In genomic region chr3:133845127-133845526, GRCh38 we compare ENCODE assay signal across 27 cellular contexts. TPM values are rescaled to one million over a fixed set of nuclear protein-coding genes. Genes with fewer than 3 reads are reported as not detected.
DNase-seq lines count a peak whose midpoint lies in the region; ATAC-seq, FAIRE-seq and TF ChIP-seq lines count a peak whose summit lies in the region.
"Had no signal": no experiment of that assay in that cellular context is flagged by ENCODE, and none has a peak within 500 bp of the region (broad histone marks: within the 10 kb centered on the region; RNA-seq: fewer than 3 reads in every experiment).

No MANE protein-coding gene starts in this region.

- no peak for TF ChIP-seq POLR2A in sigmoid colon (IDR thresholded peaks at IDR 0.05)
- no peak for TF ChIP-seq POLR2A in gastrocnemius medialis (IDR thresholded peaks at IDR 0.05)

- H3K27ac ChIP-seq in kidney (ENCODE audit: low read depth in 2 of 2, low read length in 2 of 2) (no peak overlapping the region), sigmoid colon (no peak overlapping the region), gastrocnemius medialis (peak overlapping the region in 2 of 4 donors; percentile 41 to 52)
- H3K27ac ChIP-seq: A549; BLaER1 treated with 17β-estradiol and CSF1 and Interleukin-3, amounts not matched to agents 10 nM and 100 nM; GM23248 had no signal

- no peak for ATAC-seq in gastrocnemius medialis
- ATAC-seq in T-cell (replicated peaks in 1 of 4): no peak
- ATAC-seq: A549, GM12878, HCT116 had no signal

- no peak for FAIRE-seq in kidney (lab: Jason Lieb, UNC)
- FAIRE-seq: A549, D721Med, GM12878, GM18507, H1 had no signal

- TF ChIP-seq CTCF in kidney (IDR thresholded peaks at IDR 0.05; ENCODE audit: borderline replicate concordance, extremely low read depth, insufficient read depth) (no peak), sigmoid colon (IDR thresholded peaks at IDR 0.05) (no peak), GM13977 (IDR thresholded peaks at IDR 0.05; ENCODE audit: extremely low read depth, insufficient read depth, missing control alignments) (no peak), gastrocnemius medialis (IDR thresholded peaks at IDR 0.05 in 4 of 5, conservative IDR thresholded peaks at IDR 0.05 in 1 of 5) (no peak)

- H3K9me3 Mint-ChIP-seq in T-cell: peaks cover 0 to 1% (median 0%) of the 10 kb centered on the region in 3 donors
- H3K9me3 Mint-ChIP-seq: CD4-positive, alpha-beta T cell; CD8-positive, alpha-beta memory T cell; H9 had no signal

- TF ChIP-seq EP300 in sigmoid colon (IDR thresholded peaks at IDR 0.05): no peak

- in situ Hi-C loops in GM13977 (cut with MboI; ENCODE audit: low pct_unique_long_range_greater_than_20kb, low sequenced_read_pairs, unreplicated experiment) (no loop called here), gastrocnemius medialis (cut with MboI; ENCODE audit: low sequenced_read_pairs in 4 of 4) (no loop called here)

- no peaks in the 10 kb centered on the region for H3K36me3 Mint-ChIP-seq in T-cell
- H3K36me3 Mint-ChIP-seq: CD14-positive monocyte; CD8-positive, alpha-beta memory T cell had no signal

- H3K4me3 ChIP-seq in kidney (ENCODE audit: low read length in 2 of 2) (no peak overlapping the region), sigmoid colon (no peak overlapping the region), gastrocnemius medialis (no peak overlapping the region)
- H3K4me3 ChIP-seq: A549; BLaER1 treated with 17β-estradiol and CSF1 and Interleukin-3, amounts not matched to agents 10 nM and 100 nM; GM12878; GM23248 had no signal

- H3K4me1 Mint-ChIP-seq in T-cell: no peaks in the 10 kb centered on the region
- H3K4me1 Mint-ChIP-seq: CD14-positive monocyte; CD8-positive, alpha-beta memory T cell had no signal

- POLR2A ChIA-PET in T-cell (lab: Charles Lee): no interaction called here

- H3K9ac ChIP-seq in kidney (ENCODE audit: low read length in 2 of 2): no peak overlapping the region
- H3K9ac ChIP-seq: BLaER1 treated with 17β-estradiol and CSF1 and Interleukin-3, amounts not matched to agents 10 nM and 100 nM; GM23248 had no signal

- DNase-seq in NCI-H524 (lab: John Stamatoyannopoulos, UW) (peak; percentile 92 to 96), NCI-H82 (lab: John Stamatoyannopoulos, UW) (peak; percentile 90), kidney (peak; percentile 4), sigmoid colon (peak; percentile 15), GM13977 (ENCODE audit: low spot score) (no peak), gastrocnemius medialis (no peak), T-cell (no peak)
- DNase-seq: 8988T; ACHN; AML-193; BE2C; CD4-positive, alpha-beta T cell; CD8-positive, alpha-beta memory T cell; DMS 273 treated with DMSO at 0.1 percent for 48 hours; DMS79; EL; GDM1; GM23248; H9 had no signal

- H3K27ac Mint-ChIP-seq in T-cell: no peak overlapping the region
- H3K27ac Mint-ChIP-seq: CD14-positive monocyte; CD4-positive, alpha-beta T cell; CD8-positive, alpha-beta memory T cell; H9 had no signal

- no peaks in the 10 kb centered on the region for H3K9me3 ChIP-seq in kidney (ENCODE audit: control insufficient read depth in 1 of 2, low read length in 2 of 2)
- no peaks in the 10 kb centered on the region for H3K9me3 ChIP-seq in sigmoid colon
- H3K9me3 ChIP-seq in gastrocnemius medialis: no peaks in the 10 kb centered on the region
- H3K9me3 ChIP-seq: A549, BE2C had no signal

- H3K4me3 Mint-ChIP-seq in T-cell: no peak overlapping the region
- H3K4me3 Mint-ChIP-seq: CD14-positive monocyte; CD4-positive, alpha-beta T cell; CD8-positive, alpha-beta memory T cell; H9 had no signal

- H3K4me1 ChIP-seq in kidney (ENCODE audit: control insufficient read depth in 1 of 2, insufficient read depth in 1 of 2, low read depth in 1 of 2, low read length in 2 of 2) (no peaks in the 10 kb centered on the region), sigmoid colon (no peaks in the 10 kb centered on the region), gastrocnemius medialis (no peaks in the 10 kb centered on the region)
- H3K4me1 ChIP-seq: A549; BE2C; BLaER1 treated with 17β-estradiol and CSF1 and Interleukin-3, amounts not matched to agents 10 nM and 100 nM had no signal

- 92 to 93% methylated on average over 4 of the region's 4 CpGs for WGBS in sigmoid colon, 2 donors

- CTCF ChIA-PET in T-cell (lab: Charles Lee): interaction anchor here in 1 of 2 donors (0.5 kb wide), 1 partner anchor 647 kb away, joined by 6 read pairs; no protein-coding TSS in a partner anchor

- H3K36me3 ChIP-seq in kidney (ENCODE audit: control insufficient read depth in 1 of 2, insufficient read depth in 2 of 2, low read length in 2 of 2) (no peaks in the 10 kb centered on the region), sigmoid colon (no peaks in the 10 kb centered on the region), gastrocnemius medialis (no peaks in the 10 kb centered on the region)
- H3K36me3 ChIP-seq: BE2C; BLaER1 treated with 17β-estradiol and CSF1 and Interleukin-3, amounts not matched to agents 10 nM and 100 nM had no signal

- H3K27me3 ChIP-seq in sigmoid colon (no peaks in the 10 kb centered on the region), gastrocnemius medialis (no peaks in the 10 kb centered on the region)
- H3K27me3 ChIP-seq: BLaER1 treated with 17β-estradiol and CSF1 and Interleukin-3, amounts not matched to agents 10 nM and 100 nM had no signal

- H3K27me3 Mint-ChIP-seq in T-cell: peaks cover 0 to 4% of the 10 kb centered on the region in 2 donors
- H3K27me3 Mint-ChIP-seq: CD4-positive, alpha-beta T cell had no signal

- intact Hi-C loops in kidney (cut with DNase I): no loop called here
- intact Hi-C loops in sigmoid colon (cut with DNase I): no loop called here
- intact Hi-C loops in gastrocnemius medialis (cut with DNase I; ENCODE audit: low total_unique reads): no loop called here

RNA-seq across cellular contexts. Expression of gene SRPRB, which starts 39.5 kb away (rescaled TPM):
- total RNA-seq in kidney: 58.8 TPM
- 47.9 TPM for polyA plus RNA-seq in kidney (ENCODE audit: insufficient read depth, low read depth, low replicate concordance)
- 10 to 100 TPM; 10.8 to 20.0 (median 15.8) TPM for total RNA-seq in sigmoid colon
- 10 to 100 TPM in 1 of 3 donors, 1 to 10 TPM in 2; 4.2 to 33.3 (median 5.5) TPM for polyA plus RNA-seq in sigmoid colon
- total RNA-seq in gastrocnemius medialis: 10 to 100 TPM; 19.0 to 22.3 (median 20.6) TPM
- 10 to 100 TPM; 26.9 to 50.3 (median 45.6) TPM for total RNA-seq in T-cell

RNA-seq across cellular contexts. Expression of gene RAB6B, which starts 50.6 kb away (rescaled TPM):
- total RNA-seq in kidney (17.7 TPM), sigmoid colon (1 to 10 TPM; 4.3 to 8.0 (median 5.5) TPM), gastrocnemius medialis (1 to 10 TPM in 1 of 4 donors, under 1 TPM in 3; 0.31 to 1.1 (median 0.72) TPM), T-cell (1 to 10 TPM in 2 of 5 donors, under 1 TPM in 3; 0.23 to 2.4 (median 0.76) TPM)
- polyA plus RNA-seq in kidney (ENCODE audit: insufficient read depth, low read depth, low replicate concordance) (6.6 TPM), sigmoid colon (10 to 100 TPM in 1 of 3 donors, 1 to 10 TPM in 1, under 1 TPM in 1; 0.60 to 19.7 (median 5.1) TPM)
- total RNA-seq: CD4-positive, alpha-beta T cell; GM12878 had no signal

Comparison
In these comparisons a context has a peak if more than half of its experiments do, and no peak if none do; other contexts are left out.
1. DNase-seq: peak in NCI-H524 (2 of 2), NCI-H82 (single experiment), kidney (single experiment) and sigmoid colon (single experiment); none in GM13977 (single experiment), gastrocnemius medialis (0 of 2) and T-cell (0 of 34).